Comparison of ENCODE assay signal across 21 cellular contexts in genomic region chr10:13665516-13666262, GRCh38.
A peak's percentile ranks its signal among the peaks of the same experiment; 100 is the strongest.
DNase-seq lines count a peak whose midpoint lies in the region; ATAC-seq and TF ChIP-seq lines count a peak whose summit lies in the region.
"Had no signal": no experiment of that assay in that cellular context is flagged by ENCODE, and none has a peak within 500 bp of the region (broad histone marks: within the 10 kb centered on the region; RNA-seq: fewer than 3 reads in every experiment).

No MANE protein-coding gene starts in this region.

- H3K27me3 Mint-ChIP-seq in natural killer cell treated with Interleukin-12 subunit alpha and Interleukin-12 subunit beta and Interleukin-15 and Interleukin-18, amount 100 ng/mL, for 72 hours, result peaks cover 0 to 3% of the 10 kb centered on the region in 2 donors
- H3K27me3 Mint-ChIP-seq in natural killer cell (ENCODE audit: low read depth in 2 of 2), result no peaks in the 10 kb centered on the region
- H3K27me3 Mint-ChIP-seq in chondrocyte (ENCODE audit: low read depth), result no peaks in the 10 kb centered on the region
- H3K27me3 Mint-ChIP-seq: CD4-positive, alpha-beta memory T cell had no signal

- H3K27ac ChIP-seq in subcutaneous abdominal adipose tissue (ENCODE audit: low read depth, low read length), result peak overlapping the region; percentile 37
- H3K27ac ChIP-seq: 22Rv1; A549; BLaER1 treated with 17β-estradiol and CSF1 and Interleukin-3, amounts not matched to agents 10 nM and 100 nM; GM23248 had no signal

- no peak for TF ChIP-seq CTCF in natural killer cell (IDR thresholded peaks at IDR 0.05)
- no peak for TF ChIP-seq CTCF in chondrocyte (IDR thresholded peaks at IDR 0.05)

- no peaks in the 10 kb centered on the region for H3K9me3 ChIP-seq in subcutaneous abdominal adipose tissue (ENCODE audit: control insufficient read depth in 5 of 5, low read length in 5 of 5)
- H3K9me3 ChIP-seq: A549, BE2C had no signal

- H3K9me3 Mint-ChIP-seq in natural killer cell treated with Interleukin-12 subunit alpha and Interleukin-12 subunit beta and Interleukin-15 and Interleukin-18, amount 100 ng/mL, for 72 hours, result no peaks in the 10 kb centered on the region
- no peaks in the 10 kb centered on the region for H3K9me3 Mint-ChIP-seq in natural killer cell
- H3K9me3 Mint-ChIP-seq in chondrocyte (ENCODE audit: low read depth), result no peaks in the 10 kb centered on the region

- peaks cover 0 to 3% of the 10 kb centered on the region in 2 donors for H3K4me1 Mint-ChIP-seq in natural killer cell treated with Interleukin-12 subunit alpha and Interleukin-12 subunit beta and Interleukin-15 and Interleukin-18, amount 100 ng/mL, for 72 hours (ENCODE audit: low read depth in 2 of 2)
- H3K4me1 Mint-ChIP-seq in natural killer cell (no peaks in the 10 kb centered on the region), chondrocyte (ENCODE audit: low read depth) (peaks cover 7% of the 10 kb centered on the region)
- H3K4me1 Mint-ChIP-seq: CD4-positive, alpha-beta memory T cell had no signal

- H3K27me3 ChIP-seq in subcutaneous abdominal adipose tissue (ENCODE audit: control insufficient read depth in 5 of 5, insufficient read depth in 4 of 5, low read length in 5 of 5), result no peaks in the 10 kb centered on the region
- H3K27me3 ChIP-seq: BLaER1 treated with 17β-estradiol and CSF1 and Interleukin-3, amounts not matched to agents 10 nM and 100 nM had no signal

- H3K4me3 ChIP-seq in subcutaneous abdominal adipose tissue (ENCODE audit: low read depth in 1 of 5, low read length in 5 of 5), result no peak overlapping the region
- H3K4me3 ChIP-seq: A549; BLaER1 treated with 17β-estradiol and CSF1 and Interleukin-3, amounts not matched to agents 10 nM and 100 nM; GM12878; GM23248 had no signal

- H3K4me3 Mint-ChIP-seq in natural killer cell treated with Interleukin-12 subunit alpha and Interleukin-12 subunit beta and Interleukin-15 and Interleukin-18, amount 100 ng/mL, for 72 hours, result no peak overlapping the region
- no peak overlapping the region for H3K4me3 Mint-ChIP-seq in natural killer cell
- H3K4me3 Mint-ChIP-seq in chondrocyte (ENCODE audit: unreplicated experiment), result no peak overlapping the region
- H3K4me3 Mint-ChIP-seq: CD4-positive, alpha-beta memory T cell had no signal

- intact Hi-C loops in natural killer cell (cut with micrococcal nuclease), result no loop called here

- peaks cover 22 to 100% (median 93%) of the 10 kb centered on the region in 5 donors for H3K36me3 ChIP-seq in subcutaneous abdominal adipose tissue (ENCODE audit: control insufficient read depth in 5 of 5, insufficient read depth in 5 of 5, low read length in 5 of 5)
- H3K36me3 ChIP-seq: BE2C had no signal

- H3K9ac ChIP-seq in subcutaneous abdominal adipose tissue (ENCODE audit: low read length in 5 of 5), result no peak overlapping the region
- H3K9ac ChIP-seq: BLaER1 treated with 17β-estradiol and CSF1 and Interleukin-3, amounts not matched to agents 10 nM and 100 nM; GM23248 had no signal

- no peak overlapping the region for H3K27ac Mint-ChIP-seq in natural killer cell treated with Interleukin-12 subunit alpha and Interleukin-12 subunit beta and Interleukin-15 and Interleukin-18, amount 100 ng/mL, for 72 hours
- no peak overlapping the region for H3K27ac Mint-ChIP-seq in natural killer cell
- H3K27ac Mint-ChIP-seq in chondrocyte (ENCODE audit: unreplicated experiment), result peak overlapping the region; percentile 8

- no peaks in the 10 kb centered on the region for H3K36me3 Mint-ChIP-seq in natural killer cell treated with Interleukin-12 subunit alpha and Interleukin-12 subunit beta and Interleukin-15 and Interleukin-18, amount 100 ng/mL, for 72 hours
- H3K36me3 Mint-ChIP-seq in natural killer cell, result no peaks in the 10 kb centered on the region
- peaks cover 53% of the 10 kb centered on the region for H3K36me3 Mint-ChIP-seq in chondrocyte (ENCODE audit: low read depth)

- ATAC-seq in natural killer cell treated with Interleukin-12 subunit alpha and Interleukin-12 subunit beta and Interleukin-15 and Interleukin-18, amount 100 ng/mL, for 72 hours, result peak; percentile 18 to 43
- ATAC-seq in natural killer cell (no peak), GM18858 (IDR thresholded peaks at IDR 0.05; ENCODE audit: unreplicated experiment) (no peak)
- ATAC-seq: A549, GM12878 had no signal

- DNase-seq in natural killer cell treated with Interleukin-12 subunit alpha and Interleukin-12 subunit beta and Interleukin-15 and Interleukin-18, amount 100 ng/mL, for 72 hours (ENCODE audit: low spot score), result no peak
- no peak for DNase-seq in natural killer cell
- no peak for DNase-seq in chondrocyte (ENCODE audit: low spot score)
- DNase-seq in NCI-H2029 (lab: John Stamatoyannopoulos, UW), result no peak
- DNase-seq: ACHN; AML-193; BE2C; CD4-positive, alpha-beta memory T cell; COR-L47; DMS153; DND-41; GDM1; GM23248; H7; HCEC 1CT had no signal

- peaks cover 0 to 14% (median 0%) of the 10 kb centered on the region in 5 donors for H3K4me1 ChIP-seq in subcutaneous abdominal adipose tissue (ENCODE audit: control insufficient read depth in 5 of 5, insufficient read depth in 5 of 5, low read length in 5 of 5)
- H3K4me1 ChIP-seq: BE2C had no signal

Comparison
In these comparisons a context has a peak if more than half of its experiments do, and no peak if none do; other contexts are left out.
1. ATAC-seq: peak in natural killer cell treated with Interleukin-12 subunit alpha and Interleukin-12 subunit beta and Interleukin-15 and Interleukin-18, amount 100 ng/mL, for 72 hours (2 of 2); none in natural killer cell (0 of 3) and GM18858 (single experiment).